8 cellular contexts compared by ENCODE assay signal in genomic region chr5:89396262-89396975, GRCh38.
DNase-seq lines count a peak whose midpoint lies in the region; ATAC-seq and TF ChIP-seq lines count a peak whose summit lies in the region.

No MANE protein-coding gene starts in this region.

- WGBS in mesodermal cell (ENCODE audit: insufficient coverage in 2 of 2), 2 experiments, result 43 to 50% methylated on average over 2 of the region's 2 CpGs

- H4K20me1 ChIP-seq in Karpas-422 (ENCODE audit: insufficient read depth, low read depth, low read length), result no peaks in the 10 kb centered on the region

- H3K27me3 ChIP-seq in Karpas-422 (ENCODE audit: low read length), result no peaks in the 10 kb centered on the region

- H3K27ac ChIP-seq in mesodermal cell (ENCODE audit: low read depth, low read length, severe bottlenecking) (peak overlapping the region; percentile 55), Karpas-422 (ENCODE audit: low read length) (no peak overlapping the region)

- DNase-seq in activated B cell treated with CpG ODN at 0.5 μM for 24 hours, result no peak
- no peak for DNase-seq in Karpas-422
- no peak for DNase-seq in DMS153 treated with DMSO at 0.1 percent for 48 hours (lab: John Stamatoyannopoulos, UW; ENCODE audit: unreplicated experiment)
- no peak for DNase-seq in NCI-H2196 (lab: John Stamatoyannopoulos, UW; ENCODE audit: unreplicated experiment)
- DNase-seq in WTC11 (ENCODE audit: low spot score), result no peak

- H3K4me1 Mint-ChIP-seq in activated B cell treated with CpG ODN at 0.5 μM for 24 hours, result peaks cover 61% of the 10 kb centered on the region
- H3K4me1 Mint-ChIP-seq in WTC11, result peaks cover 4% of the 10 kb centered on the region

- H3K27me3 Mint-ChIP-seq in activated B cell treated with CpG ODN at 0.5 μM for 24 hours, result no peaks in the 10 kb centered on the region
- no peaks in the 10 kb centered on the region for H3K27me3 Mint-ChIP-seq in WTC11 (ENCODE audit: low read depth)

- TF ChIP-seq CTCF in activated B cell treated with CpG ODN at 0.5 μM for 24 hours (IDR thresholded peaks at IDR 0.05), result no peak
- no peak for TF ChIP-seq CTCF in WTC11 (IDR thresholded peaks at IDR 0.05)

- H3K4me3 ChIP-seq in mesodermal cell (ENCODE audit: extremely low read depth, insufficient read depth, low read length, poor library complexity, severe bottlenecking) (no peak overlapping the region), Karpas-422 (ENCODE audit: low read length) (no peak overlapping the region)

- H3K4me3 Mint-ChIP-seq in activated B cell treated with CpG ODN at 0.5 μM for 24 hours (peak overlapping the region; percentile 60), WTC11 (no peak overlapping the region)

- H3K9me3 Mint-ChIP-seq in activated B cell treated with CpG ODN at 0.5 μM for 24 hours (peaks cover 3% of the 10 kb centered on the region), WTC11 (no peaks in the 10 kb centered on the region)

- intact Hi-C loops in activated B cell treated with CpG ODN at 0.5 μM for 24 hours (cut with micrococcal nuclease), result loop anchor here (2.0 to 5.0 kb wide), 6 partner anchors 41 to 664 kb away; partner anchors contain the start of gene MEF2C

- CTCF ChIA-PET in activated B cell treated with CpG ODN at 0.5 μM for 24 hours (lab: Charles Lee) (no interaction called here), WTC11 (lab: Charles Lee) (no interaction called here)

- no peak overlapping the region for H2AFZ ChIP-seq in Karpas-422 (ENCODE audit: low read length)

- no peaks in the 10 kb centered on the region for H3K79me2 ChIP-seq in Karpas-422 (ENCODE audit: low read length)

- POLR2A ChIA-PET in activated B cell treated with CpG ODN at 0.5 μM for 24 hours (lab: Charles Lee) (interaction anchor here (0.6 to 1.4 kb wide), 6 partner anchors 40 to 514 kb away, joined by 3 to 8 read pairs (median 3); partner anchors contain the start of gene MEF2C), WTC11 (lab: Charles Lee) (no interaction called here)

- H3K9me3 ChIP-seq in mesodermal cell (ENCODE audit: control insufficient read depth, low read length) (no peaks in the 10 kb centered on the region), Karpas-422 (ENCODE audit: low read length) (no peaks in the 10 kb centered on the region)

- ATAC-seq in GM18520 (IDR thresholded peaks at IDR 0.05; ENCODE audit: unreplicated experiment) (peak; percentile 21), HG03095 (IDR thresholded peaks at IDR 0.05; ENCODE audit: unreplicated experiment) (peak; percentile 51), activated B cell treated with CpG ODN at 0.5 μM for 24 hours (ENCODE audit: low read depth) (peak; percentile 59), WTC11 (no peak)

- H3K4me1 ChIP-seq in mesodermal cell (ENCODE audit: control insufficient read depth, insufficient read depth, low read length, poor library complexity, severe bottlenecking), result peaks cover 3% of the 10 kb centered on the region
- H3K4me1 ChIP-seq in Karpas-422 (ENCODE audit: low read length), result no peaks in the 10 kb centered on the region

- no peaks in the 10 kb centered on the region for H3K36me3 ChIP-seq in mesodermal cell (ENCODE audit: control insufficient read depth, insufficient read depth, low read length)
- no peaks in the 10 kb centered on the region for H3K36me3 ChIP-seq in Karpas-422 (ENCODE audit: insufficient read depth, low read length)

- H3K36me3 Mint-ChIP-seq in activated B cell treated with CpG ODN at 0.5 μM for 24 hours (ENCODE audit: low read depth) (no peaks in the 10 kb centered on the region), WTC11 (no peaks in the 10 kb centered on the region)

- no peak overlapping the region for H3K4me2 ChIP-seq in Karpas-422 (ENCODE audit: low read depth, low read length, poor library complexity, severe bottlenecking)

- H3K9me2 ChIP-seq in Karpas-422 (replicated peaks; ENCODE audit: insufficient read depth, low read length), result no peaks in the 10 kb centered on the region

- H3K9ac ChIP-seq in Karpas-422 (ENCODE audit: low read length), result no peak overlapping the region

- peak overlapping the region; percentile 88 for H3K27ac Mint-ChIP-seq in activated B cell treated with CpG ODN at 0.5 μM for 24 hours
- no peak overlapping the region for H3K27ac Mint-ChIP-seq in WTC11

TF ChIP-seq in WTC11, 78 proteins besides CTCF, POLR2A, EP300 and RAD21:
- TF ChIP-seq TEAD4 (CRISPR knock-in tag; IDR thresholded peaks at IDR 0.05) (no peak), ZNF423 (CRISPR knock-in tag; IDR thresholded peaks at IDR 0.05) (no peak), CDX4 (CRISPR knock-in tag; IDR thresholded peaks at IDR 0.05; ENCODE audit: borderline replicate concordance) (no peak), ZNF219 (CRISPR knock-in tag; IDR thresholded peaks at IDR 0.05; ENCODE audit: borderline replicate concordance) (no peak), RORB (CRISPR knock-in tag; IDR thresholded peaks at IDR 0.05) (no peak), FOXK1 (CRISPR knock-in tag; IDR thresholded peaks at IDR 0.05) (no peak), CBFB (CRISPR knock-in tag; IDR thresholded peaks at IDR 0.05; ENCODE audit: low read depth) (no peak), ZNF396 (CRISPR knock-in tag; IDR thresholded peaks at IDR 0.05; ENCODE audit: borderline replicate concordance) (no peak)
- TF ChIP-seq, protein P1, sequence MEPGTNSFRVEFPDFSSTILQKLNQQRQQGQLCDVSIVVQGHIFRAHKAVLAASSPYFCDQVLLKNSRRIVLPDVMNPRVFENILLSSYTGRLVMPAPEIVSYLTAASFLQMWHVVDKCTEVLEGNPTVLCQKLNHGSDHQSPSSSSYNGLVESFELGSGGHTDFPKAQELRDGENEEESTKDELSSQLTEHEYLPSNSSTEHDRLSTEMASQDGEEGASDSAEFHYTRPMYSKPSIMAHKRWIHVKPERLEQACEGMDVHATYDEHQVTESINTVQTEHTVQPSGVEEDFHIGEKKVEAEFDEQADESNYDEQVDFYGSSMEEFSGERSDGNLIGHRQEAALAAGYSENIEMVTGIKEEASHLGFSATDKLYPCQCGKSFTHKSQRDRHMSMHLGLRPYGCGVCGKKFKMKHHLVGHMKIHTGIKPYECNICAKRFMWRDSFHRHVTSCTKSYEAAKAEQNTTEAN (CRISPR knock-in tag; IDR thresholded peaks at IDR 0.05), result no peak
- TF ChIP-seq, protein P2, sequence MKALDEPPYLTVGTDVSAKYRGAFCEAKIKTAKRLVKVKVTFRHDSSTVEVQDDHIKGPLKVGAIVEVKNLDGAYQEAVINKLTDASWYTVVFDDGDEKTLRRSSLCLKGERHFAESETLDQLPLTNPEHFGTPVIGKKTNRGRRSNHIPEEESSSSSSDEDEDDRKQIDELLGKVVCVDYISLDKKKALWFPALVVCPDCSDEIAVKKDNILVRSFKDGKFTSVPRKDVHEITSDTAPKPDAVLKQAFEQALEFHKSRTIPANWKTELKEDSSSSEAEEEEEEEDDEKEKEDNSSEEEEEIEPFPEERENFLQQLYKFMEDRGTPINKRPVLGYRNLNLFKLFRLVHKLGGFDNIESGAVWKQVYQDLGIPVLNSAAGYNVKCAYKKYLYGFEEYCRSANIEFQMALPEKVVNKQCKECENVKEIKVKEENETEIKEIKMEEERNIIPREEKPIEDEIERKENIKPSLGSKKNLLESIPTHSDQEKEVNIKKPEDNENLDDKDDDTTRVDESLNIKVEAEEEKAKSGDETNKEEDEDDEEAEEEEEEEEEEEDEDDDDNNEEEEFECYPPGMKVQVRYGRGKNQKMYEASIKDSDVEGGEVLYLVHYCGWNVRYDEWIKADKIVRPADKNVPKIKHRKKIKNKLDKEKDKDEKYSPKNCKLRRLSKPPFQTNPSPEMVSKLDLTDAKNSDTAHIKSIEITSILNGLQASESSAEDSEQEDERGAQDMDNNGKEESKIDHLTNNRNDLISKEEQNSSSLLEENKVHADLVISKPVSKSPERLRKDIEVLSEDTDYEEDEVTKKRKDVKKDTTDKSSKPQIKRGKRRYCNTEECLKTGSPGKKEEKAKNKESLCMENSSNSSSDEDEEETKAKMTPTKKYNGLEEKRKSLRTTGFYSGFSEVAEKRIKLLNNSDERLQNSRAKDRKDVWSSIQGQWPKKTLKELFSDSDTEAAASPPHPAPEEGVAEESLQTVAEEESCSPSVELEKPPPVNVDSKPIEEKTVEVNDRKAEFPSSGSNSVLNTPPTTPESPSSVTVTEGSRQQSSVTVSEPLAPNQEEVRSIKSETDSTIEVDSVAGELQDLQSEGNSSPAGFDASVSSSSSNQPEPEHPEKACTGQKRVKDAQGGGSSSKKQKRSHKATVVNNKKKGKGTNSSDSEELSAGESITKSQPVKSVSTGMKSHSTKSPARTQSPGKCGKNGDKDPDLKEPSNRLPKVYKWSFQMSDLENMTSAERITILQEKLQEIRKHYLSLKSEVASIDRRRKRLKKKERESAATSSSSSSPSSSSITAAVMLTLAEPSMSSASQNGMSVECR (CRISPR knock-in tag; IDR thresholded peaks at IDR 0.05; ENCODE audit: borderline replicate concordance), result no peak
